In the genomic region with DNA sequence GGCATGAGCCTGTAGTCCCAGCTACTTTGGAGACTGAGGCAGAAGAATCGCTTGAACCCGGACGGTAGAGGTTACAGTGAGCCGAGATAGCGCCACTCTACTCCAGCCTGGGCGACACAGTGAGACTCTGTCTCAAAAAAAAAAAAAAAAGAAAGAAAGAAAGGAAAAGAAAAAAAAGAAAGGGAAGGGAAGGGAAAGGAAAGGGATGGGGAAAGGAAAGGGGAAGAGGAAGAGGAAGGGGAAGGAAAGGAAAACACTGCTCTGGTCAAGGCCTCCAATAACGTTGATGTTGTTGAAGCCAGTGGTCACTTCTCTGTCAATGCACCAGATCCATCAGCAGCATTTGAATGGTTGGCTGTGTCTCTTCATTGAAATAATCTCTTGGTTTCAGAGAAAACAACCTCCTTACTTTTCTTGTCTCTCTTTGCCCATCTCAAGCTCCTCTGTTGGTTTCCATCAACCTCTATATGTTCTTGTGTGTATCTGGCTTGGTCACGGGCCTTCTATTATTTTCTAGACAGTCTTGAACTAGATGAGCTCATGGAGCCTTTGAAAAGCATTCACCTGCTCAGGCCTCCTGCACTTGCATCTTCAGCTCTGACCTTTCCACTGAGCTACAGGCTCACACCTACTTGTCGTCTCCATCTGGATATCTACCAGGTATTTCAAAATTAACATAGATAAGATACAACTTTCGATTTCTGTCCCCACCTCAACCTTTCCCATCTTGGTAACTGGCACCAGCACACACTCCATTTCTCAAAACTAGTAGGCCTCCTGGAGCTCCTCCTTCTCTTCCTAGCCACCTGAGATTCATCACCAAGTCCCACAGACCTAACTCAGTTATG, we compare ENCODE assay signal across 21 cellular contexts.
A peak's percentile ranks its signal among the peaks of the same experiment; 100 is the strongest.
DNase-seq lines count a peak whose midpoint lies in the region; ATAC-seq, FAIRE-seq and TF ChIP-seq lines count a peak whose summit lies in the region.
"Had no signal": no experiment of that assay in that cellular context is flagged by ENCODE, and none has a peak within 500 bp of the region (broad histone marks: within the 10 kb centered on the region; RNA-seq: fewer than 3 reads in every experiment).

No MANE protein-coding gene starts in this region.

- H3K36me3 ChIP-seq in HEK293 (ENCODE audit: control insufficient read depth in 2 of 2, insufficient read depth in 1 of 2, low read length in 2 of 2), result no peaks in the 10 kb centered on the region
- H3K36me3 ChIP-seq in K562 (ENCODE audit: control insufficient read depth, insufficient read depth, low read length), result no peaks in the 10 kb centered on the region
- no peaks in the 10 kb centered on the region for H3K36me3 ChIP-seq in right lobe of liver
- no peaks in the 10 kb centered on the region for H3K36me3 ChIP-seq in small intestine (ENCODE audit: control insufficient read depth in 2 of 2, insufficient read depth in 2 of 2, low read length in 2 of 2)
- H3K36me3 ChIP-seq in heart left ventricle, result no peaks in the 10 kb centered on the region
- H3K36me3 ChIP-seq: BLaER1 treated with 17β-estradiol and CSF1 and Interleukin-3, amounts not matched to agents 10 nM and 100 nM had no signal

- H3K27me3 ChIP-seq in K562 (ENCODE audit: control insufficient read depth in 2 of 2, insufficient read depth in 2 of 2, low read length in 2 of 2) (peaks cover 9 to 16% of the 10 kb centered on the region in 2 experiments; a peak in 4 of 5 replicates), right lobe of liver (no peaks in the 10 kb centered on the region), small intestine (ENCODE audit: control insufficient read depth in 2 of 2, insufficient read depth in 2 of 2, low read length in 2 of 2) (no peaks in the 10 kb centered on the region), heart left ventricle (no peaks in the 10 kb centered on the region)
- H3K27me3 ChIP-seq: BLaER1 treated with 17β-estradiol and CSF1 and Interleukin-3, amounts not matched to agents 10 nM and 100 nM had no signal

- in situ Hi-C loops in K562 (cut with MboI), result no loop called here

- no peak for TF ChIP-seq EP300 in K562 (IDR thresholded peaks at IDR 0.05; ENCODE audit: low read length)

- FAIRE-seq in K562 (lab: Jason Lieb, UNC) (no peak), small intestine (lab: Jason Lieb, UNC) (no peak)
- FAIRE-seq: GM19239, H54 had no signal

- POLR2A ChIA-PET in HEK293 (lab: Yijun Ruan, JAX), result no interaction called here
- POLR2A ChIA-PET in K562 (lab: Yijun Ruan, JAX), result interaction anchor here (0.7 to 1.2 kb wide), 2 partner anchors 14 to 15 kb away, joined by 3 read pairs; no protein-coding TSS in a partner anchor

- BruUV-seq in K562 (replicated peaks; lab: Mats Ljungman, UMichigan), result no TSS peak

- CTCF ChIA-PET in HEK293 (lab: Yijun Ruan, JAX), result interaction anchor here (0.9 kb wide), 1 partner anchor 14 kb away, joined by 4 read pairs; no protein-coding TSS in a partner anchor
- CTCF ChIA-PET in K562 (lab: Yijun Ruan, JAX; ENCODE audit: low intra/inter-chr PET ratio), result no interaction called here

- intact Hi-C loops in K562 (cut with micrococcal nuclease), result no loop called here
- intact Hi-C loops in right lobe of liver (cut with DNase I), result no loop called here
- intact Hi-C loops in heart left ventricle (cut with DNase I), result no loop called here

- no peak for TF ChIP-seq RAD21 in K562 (CRISPR knock-in tag; conservative IDR thresholded peaks at IDR 0.05 in 1 of 2, IDR thresholded peaks at IDR 0.05 in 1 of 2)

- WGBS in K562 (ENCODE audit: insufficient coverage, low coverage, missing lambda C conversion rate), result 7% methylated on average over 7 of the region's 10 CpGs
- 87% methylated on average over 10 of the region's 10 CpGs for WGBS in right lobe of liver (ENCODE audit: insufficient coverage, low coverage, low lambda C conversion rate, missing lambda C conversion rate)
- 65 to 83% (median 74%) methylated on average over 10 of the region's 10 CpGs for WGBS in small intestine, 3 donors
- WGBS in heart left ventricle, 4 donors, result 92 to 96% (median 93%) methylated on average over 10 of the region's 10 CpGs

- no peak for TF ChIP-seq CTCF in HEK293 (tag by site-specific recombination; IDR thresholded peaks at IDR 0.05)
- no peak for TF ChIP-seq CTCF in K562 (IDR thresholded peaks at IDR 0.05 in 2 of 3, conservative IDR thresholded peaks at IDR 0.05 in 1 of 3; ENCODE audit: insufficient read depth in 2 of 3, low read depth in 1 of 3, low read length in 3 of 3)
- TF ChIP-seq CTCF in right lobe of liver (IDR thresholded peaks at IDR 0.05), result no peak
- no peak for TF ChIP-seq CTCF in heart left ventricle (IDR thresholded peaks at IDR 0.05)

- H3K9me3 ChIP-seq in HEK293 (ENCODE audit: control insufficient read depth, insufficient read depth, low read depth, low read length) (no peaks in the 10 kb centered on the region), K562 (replicated peaks; ENCODE audit: control insufficient read depth, insufficient read depth, low read depth, low read length) (no peaks in the 10 kb centered on the region), right lobe of liver (no peaks in the 10 kb centered on the region), small intestine (ENCODE audit: control insufficient read depth, low read depth) (no peaks in the 10 kb centered on the region), heart left ventricle (no peaks in the 10 kb centered on the region)

- H3K4me3 ChIP-seq in HEK293 (ENCODE audit: low read depth, low read length) (no peak overlapping the region), K562 (no peak overlapping the region), right lobe of liver (no peak overlapping the region), small intestine (ENCODE audit: low read depth in 1 of 2, low read length in 2 of 2) (no peak overlapping the region), heart left ventricle (no peak overlapping the region)
- H3K4me3 ChIP-seq: BLaER1 treated with 17β-estradiol and CSF1 and Interleukin-3, amounts not matched to agents 10 nM and 100 nM; GM23338 had no signal

- H3K9ac ChIP-seq in K562 (ENCODE audit: insufficient read depth in 1 of 2, low read depth in 2 of 2, low read length in 2 of 2), result no peak overlapping the region
- H3K9ac ChIP-seq: BLaER1 treated with 17β-estradiol and CSF1 and Interleukin-3, amounts not matched to agents 10 nM and 100 nM; KMS-11 had no signal

- DNase-seq in K562 (ENCODE audit: extremely low read depth in 1 of 4, low spot score in 3 of 4) (no peak), right lobe of liver (no peak), small intestine (peak; percentile 69), heart left ventricle (no peak)
- DNase-seq: CD4-positive, CD25-positive, alpha-beta regulatory T cell; CD8-positive, alpha-beta memory T cell; COR-L47; DMS 273 treated with DMSO at 0.1 percent for 48 hours; DMS79; GDM1; HCEC 1CT; HFFc6 had no signal

- no peak overlapping the region for H3K27ac ChIP-seq in HEK293 (ENCODE audit: extremely low read depth, low read depth, low read length)
- no peak overlapping the region for H3K27ac ChIP-seq in K562 (ENCODE audit: extremely low read depth, low read depth, low read length)
- H3K27ac ChIP-seq in right lobe of liver, result peak overlapping the region in 1 of 3 donors; percentile 71
- H3K27ac ChIP-seq in small intestine (ENCODE audit: low read depth in 1 of 2, low read length in 1 of 2), result no peak overlapping the region
- H3K27ac ChIP-seq in heart left ventricle, result no peak overlapping the region
- H3K27ac ChIP-seq: BLaER1 treated with 17β-estradiol and CSF1 and Interleukin-3, amounts not matched to agents 10 nM and 100 nM; KMS-11 had no signal

- ATAC-seq in K562 (no peak), right lobe of liver (peak in 3 of 4 donors; percentile 15 to 59 (median 46)), GM18867 (IDR thresholded peaks at IDR 0.05; ENCODE audit: unreplicated experiment) (no peak), HG03196 (IDR thresholded peaks at IDR 0.05; ENCODE audit: unreplicated experiment) (no peak), HG02938 (IDR thresholded peaks at IDR 0.05; ENCODE audit: unreplicated experiment) (no peak), heart left ventricle (no peak)
- ATAC-seq: GM23338 had no signal

- TF ChIP-seq POLR2A in K562 (conservative IDR thresholded peaks at IDR 0.05), result no peak
- TF ChIP-seq POLR2A in right lobe of liver (IDR thresholded peaks at IDR 0.05), result no peak
- no peak for TF ChIP-seq POLR2A in heart left ventricle (IDR thresholded peaks at IDR 0.05)

- no peaks in the 10 kb centered on the region for H3K4me1 ChIP-seq in HEK293 (ENCODE audit: control insufficient read depth, insufficient read depth, low read length)
- H3K4me1 ChIP-seq in K562 (replicated peaks in 1 of 2; ENCODE audit: control insufficient read depth in 2 of 2, insufficient read depth in 2 of 2, low read length in 2 of 2), result peaks cover 0 to 11% of the 10 kb centered on the region in 2 experiments
- peaks cover 0 to 13% (median 2%) of the 10 kb centered on the region in 4 donors for H3K4me1 ChIP-seq in right lobe of liver
- peaks cover 3 to 7% of the 10 kb centered on the region in 2 donors for H3K4me1 ChIP-seq in small intestine (ENCODE audit: control insufficient read depth in 2 of 2, insufficient read depth in 1 of 2, low read depth in 1 of 2, low read length in 1 of 2)
- peaks cover 0 to 8% (median 1%) of the 10 kb centered on the region in 12 donors for H3K4me1 ChIP-seq in heart left ventricle

- H3K79me2 ChIP-seq in K562 (ENCODE audit: control insufficient read depth, insufficient read depth, low read length), result no peaks in the 10 kb centered on the region

- no peaks in the 10 kb centered on the region for H3K9me1 ChIP-seq in K562 (ENCODE audit: control insufficient read depth, insufficient read depth, low read length)

- H3K4me2 ChIP-seq in K562 (ENCODE audit: insufficient read depth, low read length), result no peak overlapping the region
- H3K4me2 ChIP-seq: BLaER1 treated with 17β-estradiol and CSF1 and Interleukin-3, amounts not matched to agents 10 nM and 100 nM; GM23338; KMS-11 had no signal

- no peak overlapping the region for H2AFZ ChIP-seq in K562 (ENCODE audit: low read depth, low read length)
- H2AFZ ChIP-seq: GM23338 had no signal

- no peaks in the 10 kb centered on the region for H4K20me1 ChIP-seq in K562 (replicated peaks; ENCODE audit: control insufficient read depth, insufficient read depth, low read length)
- H4K20me1 ChIP-seq: BLaER1 treated with 17β-estradiol and CSF1 and Interleukin-3, amounts not matched to agents 10 nM and 100 nM had no signal

TF ChIP-seq in K562, 482 proteins besides CTCF, POLR2A, EP300 and RAD21 (continues in another document):
- TF ChIP-seq TCF7 (IDR thresholded peaks at IDR 0.05; ENCODE audit: borderline replicate concordance) (no peak), POLR2AphosphoS2 (IDR thresholded peaks at IDR 0.05; ENCODE audit: low read length) (no peak)

Comparison
In these comparisons a context has a peak if more than half of its experiments do, and no peak if none do; other contexts are left out.
1. ATAC-seq: peak in right lobe of liver (3 of 4); none in K562 (single experiment), GM18867 (single experiment), HG03196 (single experiment), HG02938 (single experiment) and heart left ventricle (0 of 4).